ENCODE assay signal across 29 cellular contexts in genomic region chr17:16639438-16639837, GRCh38.
"Had no signal": no experiment of that assay in that cellular context is flagged by ENCODE, and none has a peak within 500 bp of the region (broad histone marks: within the 10 kb centered on the region; RNA-seq: fewer than 3 reads in every experiment).

No MANE protein-coding gene starts in this region.

- H3K4me1 ChIP-seq: neural progenitor cell, parathyroid adenoma, prostate gland, spleen, suprapubic skin, testis, tibial artery, transverse colon, upper lobe of right lung, uterus had no signal

- H3K36me3 ChIP-seq: neural progenitor cell, ovary, prostate gland, uterus had no signal

- H3K9me3 ChIP-seq: ovary, prostate gland, suprapubic skin, testis, tibial artery, upper lobe of right lung, uterus had no signal

- H2AFZ ChIP-seq: neural progenitor cell, parathyroid adenoma had no signal

- H3K4me2 ChIP-seq: neural progenitor cell, smooth muscle cell had no signal

- H3K27me3 ChIP-seq: neural progenitor cell, ovary, spleen, suprapubic skin, testis, tibial artery, transverse colon, upper lobe of right lung, uterus had no signal

- H3K9ac ChIP-seq: neural progenitor cell, parathyroid adenoma had no signal

- H3K27ac ChIP-seq: neural progenitor cell, ovary, parathyroid adenoma, prostate gland, skin epidermis, spleen, suprapubic skin, testis, tibial artery, transverse colon, upper lobe of right lung, uterus had no signal

- H3K4me3 ChIP-seq: neural progenitor cell, ovary, prostate gland, skin epidermis, smooth muscle cell, spleen, suprapubic skin, testis, tibial artery, transverse colon, upper lobe of right lung, uterus had no signal

- DNase-seq: naive thymus-derived CD4-positive, alpha-beta T cell; natural killer cell; occipital lobe; ovary; posterior cingulate gyrus; right cardiac atrium; spleen; stimulated activated CD4-positive, alpha-beta T cell treated with anti-CD3 and anti-CD28 coated beads, Interleukin-12 subunit alpha, Interleukin-12 subunit beta, amount 100 ng/mL, for 4 hours; stimulated activated CD4-positive, alpha-beta T cell treated with anti-CD3 and anti-CD28 coated beads, Interleukin-1b, Interleukin-23, amount 100 ng/mL, for 48 hours; stimulated activated CD4-positive, alpha-beta T cell treated with anti-CD3 and anti-CD28 coated beads, Interleukin-4, amount 100 ng/mL, for 1 hour; stimulated activated CD4-positive, alpha-beta T cell treated with anti-CD3 and anti-CD28 coated beads, Interleukin-4, amount 100 ng/mL, for 4 hours; stimulated activated CD8-positive, alpha-beta memory T cell treated with anti-CD3 and anti-CD28 coated beads, Interleukin-4, amount 100 ng/mL, for 48 hours; stimulated activated naive CD4-positive, alpha-beta T cell; stimulated activated naive CD8-positive, alpha-beta T cell treated with anti-CD3 and anti-CD28 coated beads, Interleukin-15, amount 100 ng/mL, for 72 hours; stimulated activated naive CD8-positive, alpha-beta T cell treated with anti-CD3 and anti-CD28 coated beads, Interleukin-15, Interleukin-2, amounts not matched to agents 100 U/mL and 50 U/mL, for 24 hours; substantia nigra; testis; tibial artery; transverse colon; upper lobe of right lung; uterus had no signal

- ATAC-seq: naive thymus-derived CD4-positive, alpha-beta T cell; natural killer cell; right cardiac atrium; sciatic nerve; stimulated activated memory B cell treated with anti-CD40 and anti-IgM and Interleukin-4, amounts not matched to agents 10 μg/mL and 1 μg/mL and 100 μg/mL, for 72 hours; stimulated activated naive CD8-positive, alpha-beta T cell treated with anti-CD3 and anti-CD28 coated beads, Interleukin-15, amount 100 ng/mL, for 72 hours; stimulated activated naive CD8-positive, alpha-beta T cell treated with anti-CD3 and anti-CD28 coated beads, Interleukin-15, Interleukin-2, amounts not matched to agents 100 U/mL and 50 U/mL, for 24 hours; upper lobe of right lung had no signal
